In the genomic region with DNA sequence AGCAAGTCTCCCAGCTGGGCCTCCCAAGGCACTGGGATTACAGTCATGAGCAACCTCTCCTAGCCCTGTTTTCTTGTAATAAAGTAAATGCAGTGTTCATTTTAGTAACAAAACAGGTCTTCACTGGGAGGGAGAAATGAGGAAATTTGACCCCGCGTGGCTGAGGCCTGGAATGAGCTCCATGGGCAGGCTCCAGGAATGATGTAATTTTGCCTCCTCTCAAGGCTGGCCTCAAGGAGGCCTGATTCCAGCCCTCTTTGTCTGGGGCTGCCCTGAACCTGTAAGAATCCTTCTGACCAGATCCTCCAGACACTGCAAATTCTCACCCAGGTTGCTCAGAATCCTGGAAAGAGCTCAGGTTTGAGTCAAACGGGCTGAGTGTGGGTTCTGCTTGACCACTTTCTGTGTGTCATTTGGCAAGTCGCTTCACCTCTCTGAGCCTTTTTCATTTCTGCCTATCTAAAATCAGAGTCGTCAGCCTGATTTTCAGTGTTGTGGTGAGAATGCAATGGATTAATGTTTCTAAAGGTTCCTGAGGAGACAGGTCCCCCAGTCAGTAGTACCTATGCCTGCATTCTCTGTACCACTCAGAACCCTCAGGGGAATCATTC, we compare ENCODE assay signal across 16 cellular contexts. TPM values are rescaled to one million over a fixed set of nuclear protein-coding genes. Genes with fewer than 3 reads are reported as not detected.
DNase-seq lines count a peak whose midpoint lies in the region; ATAC-seq and TF ChIP-seq lines count a peak whose summit lies in the region.
"Had no signal": no experiment of that assay in that cellular context is flagged by ENCODE, and none has a peak within 500 bp of the region (broad histone marks: within the 10 kb centered on the region; RNA-seq: fewer than 3 reads in every experiment).

No MANE protein-coding gene starts in this region.

- no peak for ATAC-seq in heart left ventricle
- ATAC-seq: activated naive CD4-positive, alpha-beta T cell treated with anti-CD3 and anti-CD28 coated beads, Interleukin-2, amount 50 U/mL, for 72 hours; upper lobe of right lung had no signal

- DNase-seq in AG04449 (ENCODE audit: low read depth, low spot score) (peak; percentile 9), H4 (ENCODE audit: low spot score) (peak; percentile 27), astrocyte of the spinal cord (ENCODE audit: low read depth, low spot score) (peak; percentile 13), kidney tubule cell (ENCODE audit: low spot score) (peak; percentile 3), NCI-H146 treated with DMSO at 0.1 percent for 48 hours (lab: John Stamatoyannopoulos, UW; ENCODE audit: unreplicated experiment) (no peak), epidermal melanocyte (ENCODE audit: insufficient read length, low spot score) (no peak), heart left ventricle (no peak), putamen (ENCODE audit: low spot score) (no peak)
- DNase-seq: activated T-cell treated with anti-CD3 and anti-CD28 coated beads, Interleukin-2, amount 50 U/mL, for 24 hours; glutamatergic neuron; NCI-H1694 treated with DMSO at 0.1 percent for 48 hours; NCI-H524; pancreas; stimulated activated naive CD4-positive, alpha-beta T cell; upper lobe of right lung had no signal

- TF ChIP-seq CTCF in AG04449 (IDR thresholded peaks at IDR 0.05; ENCODE audit: insufficient read depth, low read length, missing control alignments) (no peak), astrocyte of the spinal cord (IDR thresholded peaks at IDR 0.05; ENCODE audit: low read depth, low read length) (no peak), heart left ventricle (IDR thresholded peaks at IDR 0.05) (no peak)

- H3K27me3 ChIP-seq in heart left ventricle = no peaks in the 10 kb centered on the region
- H3K27me3 ChIP-seq: pancreas, upper lobe of right lung had no signal

- no peak overlapping the region for H3K27ac ChIP-seq in heart left ventricle
- H3K27ac ChIP-seq: pancreas, upper lobe of right lung had no signal

- intact Hi-C loops in heart left ventricle (cut with DNase I) = no loop called here

- no peak overlapping the region for H3K4me3 ChIP-seq in AG04449 (ENCODE audit: low read depth, low read length)
- H3K4me3 ChIP-seq in astrocyte of the spinal cord (ENCODE audit: low read depth, low read length) = no peak overlapping the region
- H3K4me3 ChIP-seq in heart left ventricle = no peak overlapping the region
- H3K4me3 ChIP-seq: pancreas, upper lobe of right lung had no signal

- peaks cover 0 to 12% (median 0%) of the 10 kb centered on the region in 12 donors for H3K4me1 ChIP-seq in heart left ventricle
- H3K4me1 ChIP-seq: upper lobe of right lung had no signal

- CTCF ChIA-PET in AG04449 (lab: Yijun Ruan, JAX) = interaction anchor here (1.0 to 2.3 kb wide), 6 partner anchors 9 to 394 kb away, joined by 3 to 12 read pairs (median 7); no protein-coding TSS in a partner anchor

- no peak for TF ChIP-seq POLR2A in heart left ventricle (IDR thresholded peaks at IDR 0.05)

- H3K36me3 ChIP-seq in heart left ventricle = no peaks in the 10 kb centered on the region
- H3K36me3 ChIP-seq: pancreas, upper lobe of right lung had no signal

- in situ Hi-C loops in astrocyte of the spinal cord (cut with HindIII; ENCODE audit: low sequenced_read_pairs) = no loop called here

- WGBS in heart left ventricle, 4 donors = 72 to 85% (median 76%) methylated on average over 5 of the region's 5 CpGs

- POLR2A ChIA-PET in AG04449 (lab: Yijun Ruan, JAX) = no interaction called here

- no peaks in the 10 kb centered on the region for H3K9me3 ChIP-seq in heart left ventricle
- H3K9me3 ChIP-seq: pancreas, upper lobe of right lung had no signal

RNA-seq across cellular contexts. Expression of a gene that starts 57.1 kb away (rescaled TPM):
- 4.8 and 12.4 TPM in 2 replicates for total RNA-seq in H4 (2014; rRNA removed; shearing (Covaris generic))
- total RNA-seq in heart left ventricle = 10 to 100 TPM in 2 of 9 donors, 1 to 10 TPM in 7; 3.7 to 13.7 (median 8.7) TPM
- polyA plus RNA-seq in heart left ventricle = 1 to 10 TPM; 1.5 to 3.7 TPM

Comparison
In these comparisons a context has a peak if more than half of its experiments do, and no peak if none do; other contexts are left out.
1. DNase-seq: peak in AG04449 (single experiment), H4 (single experiment), astrocyte of the spinal cord (single experiment) and kidney tubule cell (single experiment); none in NCI-H146 treated with DMSO at 0.1 percent for 48 hours (single experiment), epidermal melanocyte (single experiment), heart left ventricle (0 of 5) and putamen (single experiment).